ENCODE assay signal across 9 cellular contexts in the genomic region with DNA sequence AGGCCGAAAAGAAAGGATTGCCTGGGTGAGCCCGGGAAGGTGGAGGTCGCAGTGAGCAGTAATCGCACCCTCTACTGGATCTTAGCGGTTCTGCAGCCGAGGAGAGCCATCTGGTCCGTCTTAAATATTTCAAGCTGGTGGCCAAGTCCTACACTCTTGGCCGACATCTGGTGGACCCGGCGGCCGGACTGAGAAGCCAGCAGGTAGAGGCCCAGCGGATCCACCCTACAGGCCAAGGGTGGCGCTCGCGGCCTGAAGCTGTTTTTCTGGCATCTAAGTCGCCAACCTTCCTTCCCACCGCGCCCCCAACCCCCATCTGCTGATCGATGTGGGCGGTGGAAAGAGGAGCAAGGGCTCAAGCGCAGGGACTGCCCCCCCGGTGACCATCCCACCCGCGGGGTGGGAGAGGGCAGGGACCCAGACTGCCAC. TPM values are rescaled to one million over a fixed set of nuclear protein-coding genes. Genes with fewer than 3 reads are reported as not detected.
DNase-seq lines count a peak whose midpoint lies in the region; ATAC-seq and TF ChIP-seq lines count a peak whose summit lies in the region.
"Had no signal": no experiment of that assay in that cellular context is flagged by ENCODE, and none has a peak within 500 bp of the region (broad histone marks: within the 10 kb centered on the region; RNA-seq: fewer than 3 reads in every experiment).

No MANE protein-coding gene starts in this region.

- H3K9me3 ChIP-seq in osteoblast (ENCODE audit: low read depth, low read length), result no peaks in the 10 kb centered on the region
- H3K9me3 ChIP-seq: HAP-1 had no signal

- no peak overlapping the region for H3K27ac ChIP-seq in osteoblast (ENCODE audit: low read depth, low read length)

- H3K4me2 ChIP-seq in osteoblast (ENCODE audit: insufficient read depth, low read length), result peak overlapping the region; percentile 86

- no peak for TF ChIP-seq POLR2A in NB4 (IDR thresholded peaks at IDR 0.05; ENCODE audit: extremely low read depth, insufficient read length)

- no peaks in the 10 kb centered on the region for H3K36me3 ChIP-seq in osteoblast (ENCODE audit: insufficient read depth, low read length)
- H3K36me3 ChIP-seq: HAP-1 had no signal

- H3K4me1 ChIP-seq in osteoblast (ENCODE audit: insufficient read depth, low read length), result no peaks in the 10 kb centered on the region
- H3K4me1 ChIP-seq: HAP-1 had no signal

- H4K20me1 ChIP-seq in osteoblast (ENCODE audit: insufficient read depth, low read length), result no peaks in the 10 kb centered on the region

- ATAC-seq in GM19035 (IDR thresholded peaks at IDR 0.05; ENCODE audit: unreplicated experiment) (no peak), GM18519 (IDR thresholded peaks at IDR 0.05; ENCODE audit: low FRiP score, unreplicated experiment) (no peak), GM19463 (IDR thresholded peaks at IDR 0.05; ENCODE audit: unreplicated experiment) (no peak)

- no peaks in the 10 kb centered on the region for H3K79me2 ChIP-seq in osteoblast (ENCODE audit: insufficient read depth, low read length)

- peak overlapping the region; percentile 65 for H2AFZ ChIP-seq in osteoblast (ENCODE audit: low read length)

- TF ChIP-seq CTCF in NB4 (IDR thresholded peaks at IDR 0.05; ENCODE audit: low read depth, low read length) (peak; percentile 43), epithelial cell of esophagus (IDR thresholded peaks at IDR 0.05; ENCODE audit: insufficient read depth, low read depth, low read length, missing control alignments) (peak; percentile 42), osteoblast (IDR thresholded peaks at IDR 0.05; ENCODE audit: extremely low read depth, low read depth, low read length) (peak; percentile 50)

- H3K27me3 ChIP-seq in osteoblast (ENCODE audit: insufficient read depth, low read length), result no peaks in the 10 kb centered on the region

- DNase-seq in ELR (ENCODE audit: low read depth) (peak; percentile 47), NB4 (ENCODE audit: low read depth) (peak; percentile 51), epithelial cell of esophagus (ENCODE audit: low read depth) (peak; percentile 31), osteoblast (ENCODE audit: insufficient read length, low spot score, missing footprints) (peak; percentile 89), D341Med (ENCODE audit: low spot score) (no peak)

- H3K4me3 ChIP-seq in NB4 (ENCODE audit: low read depth, low read length), result no peak overlapping the region
- H3K4me3 ChIP-seq in epithelial cell of esophagus (ENCODE audit: low read length), result no peak overlapping the region
- H3K4me3 ChIP-seq in osteoblast (ENCODE audit: insufficient read depth, low read length), result peak overlapping the region; percentile 70
- H3K4me3 ChIP-seq: HAP-1 had no signal

RNA-seq across cellular contexts. Expression of a gene that starts 46.5 kb away (rescaled TPM):
- total RNA-seq in osteoblast, result 0.72 and 1.2 TPM in 2 replicates
